In the genomic region with DNA sequence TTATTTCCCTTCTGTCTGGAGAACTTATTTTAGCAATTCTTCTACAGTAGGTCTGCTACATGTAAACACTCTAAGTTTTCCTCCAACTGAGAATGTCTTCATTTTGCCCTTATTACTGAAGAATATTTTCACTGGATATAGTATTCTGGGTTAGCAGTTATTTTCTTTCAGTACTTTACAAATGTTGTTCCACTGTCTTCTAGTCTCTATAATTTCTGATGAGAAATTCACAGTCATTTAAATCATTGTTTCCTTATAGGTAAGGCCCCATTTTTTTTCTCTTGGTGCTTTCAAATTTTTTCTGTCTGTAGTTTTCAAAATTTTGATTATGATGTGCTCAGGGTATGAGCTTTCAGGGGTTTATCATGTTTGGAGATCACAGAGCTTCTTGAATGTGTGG, we compare ENCODE assay signal across 12 cellular contexts. TPM values are rescaled to one million over a fixed set of nuclear protein-coding genes. Genes with fewer than 3 reads are reported as not detected.
"Had no signal": no experiment of that assay in that cellular context is flagged by ENCODE, and none has a peak within 500 bp of the region (broad histone marks: within the 10 kb centered on the region; RNA-seq: fewer than 3 reads in every experiment).

No MANE protein-coding gene starts in this region.

- H3K4me1 Mint-ChIP-seq: GM23338 had no signal

- H3K27ac Mint-ChIP-seq: GM23338, H9, HFFc6 had no signal

- H3K36me3 ChIP-seq: HAP-1 had no signal

- H2AFZ ChIP-seq: GM23248, GM23338 had no signal

- H3K4me3 Mint-ChIP-seq: GM23338, H9, HFFc6 had no signal

- H3K4me3 ChIP-seq: GM23248, GM23338, HAP-1 had no signal

- H3K9ac ChIP-seq: GM23248 had no signal

- ATAC-seq: GM23338, HCT116 had no signal

- FAIRE-seq: H1, H54 had no signal

- DNase-seq: GM23248, GOT3, H7, H9, HCEC 1CT, HFFc6 had no signal

- H3K4me2 ChIP-seq: GM23338 had no signal

- H3K27ac ChIP-seq: GM23248 had no signal

- H3K9me3 ChIP-seq: HAP-1 had no signal

- H3K4me1 ChIP-seq: HAP-1 had no signal

RNA-seq across cellular contexts. Expression of a gene that starts 32.0 kb away (rescaled TPM):
- total RNA-seq: GM23248, GM23338, H1, H4, H7, H9, HFFc6 had no signal
- polyA plus RNA-seq: GM23248, GM23338, H1 had no signal
